Comparison of ENCODE assay signal across 15 cellular contexts in genomic region chr10:4352566-4352961, GRCh38.
DNase-seq lines count a peak whose midpoint lies in the region; ATAC-seq, FAIRE-seq and TF ChIP-seq lines count a peak whose summit lies in the region.
"Had no signal": no experiment of that assay in that cellular context is flagged by ENCODE, and none has a peak within 500 bp of the region (broad histone marks: within the 10 kb centered on the region; RNA-seq: fewer than 3 reads in every experiment).

No MANE protein-coding gene starts in this region.

- H3K27ac ChIP-seq in GM23338 (ENCODE audit: low read depth): no peak overlapping the region
- H3K27ac ChIP-seq in CD8-positive, alpha-beta memory T cell (ENCODE audit: low read depth, low read length): no peak overlapping the region

- H3K4me1 ChIP-seq in GM23338 (ENCODE audit: insufficient read depth): peaks cover 6% of the 10 kb centered on the region; the same call in 1 of the 2 replicates
- no peaks in the 10 kb centered on the region for H3K4me1 ChIP-seq in CD8-positive, alpha-beta memory T cell (ENCODE audit: insufficient read depth, low read length)
- H3K4me1 ChIP-seq: BE2C had no signal

- intact Hi-C loops in dendritic cell treated with granulocyte-macrophage colony-stimulating factor and Interleukin-4, amounts not matched to agents 40 ng/mL and 50 ng/mL, for 4 days (cut with micrococcal nuclease): no loop called here

- H3K9me3 ChIP-seq in CD8-positive, alpha-beta memory T cell (ENCODE audit: low read length): no peaks in the 10 kb centered on the region
- H3K9me3 ChIP-seq: BE2C had no signal

- no peaks in the 10 kb centered on the region for H3K9me3 Mint-ChIP-seq in GM23338
- no peaks in the 10 kb centered on the region for H3K9me3 Mint-ChIP-seq in dendritic cell treated with granulocyte-macrophage colony-stimulating factor and Interleukin-4, amounts not matched to agents 40 ng/mL and 50 ng/mL, for 4 days
- H3K9me3 Mint-ChIP-seq in CD8-positive, alpha-beta memory T cell: no peaks in the 10 kb centered on the region

- H3K27ac Mint-ChIP-seq in GM23338: peak overlapping the region; percentile 4; the same call in 1 of the 2 replicates
- peak overlapping the region; percentile 7 for H3K27ac Mint-ChIP-seq in dendritic cell treated with granulocyte-macrophage colony-stimulating factor and Interleukin-4, amounts not matched to agents 40 ng/mL and 50 ng/mL, for 4 days
- no peak overlapping the region for H3K27ac Mint-ChIP-seq in CD8-positive, alpha-beta memory T cell
- H3K27ac Mint-ChIP-seq: stimulated activated naive CD8-positive, alpha-beta T cell treated with anti-CD3 and anti-CD28 coated beads, Interleukin-15, Interleukin-2, amounts not matched to agents 100 ng/mL and 50 ng/mL, for 24 hours had no signal

- no peaks in the 10 kb centered on the region for H3K79me2 ChIP-seq in GM23338 (replicated peaks; ENCODE audit: insufficient read depth)

- H3K9me2 ChIP-seq in GM23338 (ENCODE audit: insufficient read depth): peaks cover 9% of the 10 kb centered on the region; the same call in 1 of the 2 replicates

- TF ChIP-seq CTCF in GM23338 (conservative IDR thresholded peaks at IDR 0.05; ENCODE audit: low read depth in 2 of 2): no peak

- H3K4me3 Mint-ChIP-seq in GM23338: no peak overlapping the region
- H3K4me3 Mint-ChIP-seq in dendritic cell treated with granulocyte-macrophage colony-stimulating factor and Interleukin-4, amounts not matched to agents 40 ng/mL and 50 ng/mL, for 4 days: no peak overlapping the region
- H3K4me3 Mint-ChIP-seq in CD8-positive, alpha-beta memory T cell: no peak overlapping the region
- H3K4me3 Mint-ChIP-seq: stimulated activated naive CD8-positive, alpha-beta T cell treated with anti-CD3 and anti-CD28 coated beads, Interleukin-15, Interleukin-2, amounts not matched to agents 100 ng/mL and 50 ng/mL, for 24 hours had no signal

- DNase-seq in GM23338 (ENCODE audit: low spot score) (no peak), skeletal muscle cell (ENCODE audit: low read depth) (peak; percentile 77)
- DNase-seq in CD8-positive, alpha-beta memory T cell: no peak
- DNase-seq: activated CD4-positive, alpha-beta T cell treated with anti-CD3 and anti-CD28 coated beads, Interleukin-2, amount 50 U/mL, for 1 hour; activated gamma-delta T cell treated with Interleukin-2 at 50 U/mL for 16 hours; BE2C; NCI-H1092 treated with DMSO at 0.1 percent for 48 hours; NCI-H82 had no signal

- H3K27me3 ChIP-seq in GM23338 (ENCODE audit: insufficient read depth): no peaks in the 10 kb centered on the region
- no peaks in the 10 kb centered on the region for H3K27me3 ChIP-seq in CD8-positive, alpha-beta memory T cell (ENCODE audit: insufficient read depth, low read length, poor library complexity, severe bottlenecking)
- H3K27me3 ChIP-seq: BE2C had no signal

- H4K20me1 ChIP-seq in GM23338 (replicated peaks; ENCODE audit: insufficient read depth): no peaks in the 10 kb centered on the region

- ATAC-seq in GM23338: no peak
- ATAC-seq in HG03460 (IDR thresholded peaks at IDR 0.05; ENCODE audit: unreplicated experiment): no peak
- no peak for ATAC-seq in esophagus mucosa
- no peak for ATAC-seq in HG03025 (IDR thresholded peaks at IDR 0.05; ENCODE audit: low FRiP score, unreplicated experiment)

- H3K4me3 ChIP-seq in GM23338 (no peak overlapping the region), skeletal muscle cell (ENCODE audit: low read depth, low read length) (no peak overlapping the region)
- H3K4me3 ChIP-seq in CD8-positive, alpha-beta memory T cell (ENCODE audit: low read length): no peak overlapping the region

- no peaks in the 10 kb centered on the region for H3F3A ChIP-seq in GM23338 (replicated peaks; ENCODE audit: low read depth)

- H2AFZ ChIP-seq in GM23338: peak overlapping the region; percentile 61; the same call in 1 of the 2 replicates

- H3K27me3 Mint-ChIP-seq in GM23338 (ENCODE audit: insufficient read depth, low read depth, poor library complexity): peaks cover under 1% of the 10 kb centered on the region
- peaks cover 7% of the 10 kb centered on the region for H3K27me3 Mint-ChIP-seq in dendritic cell treated with granulocyte-macrophage colony-stimulating factor and Interleukin-4, amounts not matched to agents 40 ng/mL and 50 ng/mL, for 4 days
- peaks cover 8 to 35% of the 10 kb centered on the region in 2 donors for H3K27me3 Mint-ChIP-seq in CD8-positive, alpha-beta memory T cell

- peak; percentile 24 for FAIRE-seq in islet of Langerhans (lab: Jason Lieb, UNC)
- FAIRE-seq: G401.6 had no signal

- no peaks in the 10 kb centered on the region for H3K36me3 Mint-ChIP-seq in GM23338 (ENCODE audit: low read depth)
- no peaks in the 10 kb centered on the region for H3K36me3 Mint-ChIP-seq in dendritic cell treated with granulocyte-macrophage colony-stimulating factor and Interleukin-4, amounts not matched to agents 40 ng/mL and 50 ng/mL, for 4 days (ENCODE audit: low read depth)
- H3K36me3 Mint-ChIP-seq in CD8-positive, alpha-beta memory T cell: peaks cover 0 to 11% (median 0%) of the 10 kb centered on the region in 3 donors

- no peak overlapping the region for H3K4me2 ChIP-seq in GM23338

- no peaks in the 10 kb centered on the region for H3K36me3 ChIP-seq in GM23338 (ENCODE audit: insufficient read depth)
- no peaks in the 10 kb centered on the region for H3K36me3 ChIP-seq in CD8-positive, alpha-beta memory T cell (ENCODE audit: insufficient read depth, low read length)
- H3K36me3 ChIP-seq: BE2C had no signal

- POLR2A ChIA-PET in CD8-positive, alpha-beta memory T cell (lab: Charles Lee): no interaction called here

- peaks cover 7% of the 10 kb centered on the region; the same call in 2 of the 3 replicates for H3K4me1 Mint-ChIP-seq in GM23338
- H3K4me1 Mint-ChIP-seq in dendritic cell treated with granulocyte-macrophage colony-stimulating factor and Interleukin-4, amounts not matched to agents 40 ng/mL and 50 ng/mL, for 4 days (ENCODE audit: low read depth): peaks cover 6% of the 10 kb centered on the region
- H3K4me1 Mint-ChIP-seq in CD8-positive, alpha-beta memory T cell: peaks cover 6% of the 10 kb centered on the region in 3 donors

- CTCF ChIA-PET in CD8-positive, alpha-beta memory T cell (lab: Charles Lee): no interaction called here

TF ChIP-seq in GM23338, 12 proteins besides CTCF, POLR2A, EP300 and RAD21 (continues in another document):
- no peak for TF ChIP-seq EZH2phosphoT487 (IDR thresholded peaks at IDR 0.05; ENCODE audit: unreplicated experiment)
- TF ChIP-seq STAT1 (IDR thresholded peaks at IDR 0.05; ENCODE audit: unreplicated experiment): no peak
- no peak for TF ChIP-seq ZNF331 (CRISPR knock-in tag; IDR thresholded peaks at IDR 0.05; ENCODE audit: low read depth)
- TF ChIP-seq ZNF462 (CRISPR knock-in tag; IDR thresholded peaks at IDR 0.05): no peak

Comparison
In these comparisons a context has a peak if more than half of its experiments do, and no peak if none do; other contexts are left out.
1. H3K27ac Mint-ChIP-seq: peak in GM23338 (single experiment) and dendritic cell treated with granulocyte-macrophage colony-stimulating factor and Interleukin-4, amounts not matched to agents 40 ng/mL and 50 ng/mL, for 4 days (single experiment); none in CD8-positive, alpha-beta memory T cell (0 of 8).